In the genomic region with DNA sequence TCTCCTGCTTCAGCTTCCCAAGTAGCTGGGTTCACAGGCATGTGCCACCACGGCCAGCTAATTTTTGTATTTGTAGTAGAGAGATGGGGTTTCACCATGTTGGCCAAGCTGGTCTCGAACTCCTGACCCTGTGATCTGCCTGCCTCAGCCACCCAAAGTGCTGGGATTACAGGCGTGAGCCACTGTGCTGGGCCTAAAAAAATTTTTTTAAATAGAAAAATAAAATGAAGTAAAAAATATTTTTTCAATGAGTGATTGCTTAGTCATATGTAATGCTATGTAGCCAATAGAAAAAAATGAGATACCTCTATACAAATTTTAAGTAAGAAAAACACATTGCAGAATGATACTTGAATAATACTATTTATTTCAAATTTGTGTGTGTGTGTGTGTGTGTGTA, we compare ENCODE assay signal across 23 cellular contexts.
DNase-seq lines count a peak whose midpoint lies in the region; ATAC-seq and TF ChIP-seq lines count a peak whose summit lies in the region.
"Had no signal": no experiment of that assay in that cellular context is flagged by ENCODE, and none has a peak within 500 bp of the region (broad histone marks: within the 10 kb centered on the region; RNA-seq: fewer than 3 reads in every experiment).

No MANE protein-coding gene starts in this region.

- TF ChIP-seq CTCF in choroid plexus epithelial cell (conservative IDR thresholded peaks at IDR 0.05; ENCODE audit: low read depth, low read length), result no peak

- no peak for ATAC-seq in HG02973 (IDR thresholded peaks at IDR 0.05; ENCODE audit: unreplicated experiment)
- ATAC-seq: activated T-cell treated with anti-CD3 and anti-CD28 coated beads, Interleukin-2, amount 50 U/mL, for 72 hours; body of pancreas; CD8-positive, alpha-beta T cell; mucosa of descending colon; psoas muscle; stimulated activated naive CD8-positive, alpha-beta T cell treated with anti-CD3 and anti-CD28 coated beads, Interleukin-15, Interleukin-2, amounts not matched to agents 100 U/mL and 50 U/mL, for 24 hours had no signal

- DNase-seq in ELR (ENCODE audit: low read depth) (peak; percentile 86), RKO (ENCODE audit: low spot score) (peak; percentile 53), choroid plexus epithelial cell (ENCODE audit: low read depth) (peak; percentile 21), kidney tubule cell (ENCODE audit: low spot score) (peak; percentile 9), Ammon's horn (ENCODE audit: low spot score) (no peak), NCI-H510A (lab: John Stamatoyannopoulos, UW) (no peak), NCI-H2227 treated with DMSO at 0.1 percent for 48 hours (lab: John Stamatoyannopoulos, UW) (no peak)
- DNase-seq: activated naive CD4-positive, alpha-beta T cell treated with anti-CD3 and anti-CD28 coated beads, Interleukin-2, amount 50 U/mL, for 16 hours; activated T-cell treated with anti-CD3 and anti-CD28 coated beads, Interleukin-2, amount 50 U/mL, for 72 hours; body of pancreas; CD8-positive, alpha-beta T cell; cortex of kidney; KG1; mucosa of descending colon; NCI-H1092; NCI-H2029; NCI-H446; psoas muscle; stimulated activated CD4-positive, alpha-beta T cell treated with anti-CD3 and anti-CD28 coated beads, Interleukin-2, amount 100 ng/mL, for 48 hours; stimulated activated naive CD8-positive, alpha-beta T cell treated with anti-CD3 and anti-CD28 coated beads, Interleukin-15, Interleukin-2, amounts not matched to agents 100 U/mL and 50 U/mL, for 24 hours; tibial artery had no signal

- no peak overlapping the region for H3K4me3 ChIP-seq in choroid plexus epithelial cell (ENCODE audit: low read depth, low read length)
- H3K4me3 ChIP-seq: body of pancreas, mucosa of descending colon, psoas muscle, smooth muscle cell had no signal

Comparison
In these comparisons a context has a peak if more than half of its experiments do, and no peak if none do; other contexts are left out.
1. DNase-seq: peak in ELR (single experiment), RKO (single experiment), choroid plexus epithelial cell (single experiment) and kidney tubule cell (single experiment); none in Ammon's horn (single experiment), NCI-H510A (single experiment) and NCI-H2227 treated with DMSO at 0.1 percent for 48 hours (single experiment).